28 cellular contexts compared by ENCODE assay signal in genomic region chr1:215761446-215761845, GRCh38.
"Had no signal": no experiment of that assay in that cellular context is flagged by ENCODE, and none has a peak within 500 bp of the region (broad histone marks: within the 10 kb centered on the region; RNA-seq: fewer than 3 reads in every experiment).

No MANE protein-coding gene starts in this region.

- H3K27ac Mint-ChIP-seq: activated CD4-positive, alpha-beta memory T cell treated with anti-CD3 and anti-CD28 coated beads, Interleukin-2, amount 10 ng/mL, durations not matched to agents 7 days and 5 days; activated CD4-positive, alpha-beta T cell treated with anti-CD3 and anti-CD28 coated beads, Interleukin-2, amount 10 ng/mL, durations not matched to agents 7 days and 5 days; activated naive CD4-positive, alpha-beta T cell treated with anti-CD3 and anti-CD28 coated beads for 36 hours; activated naive CD4-positive, alpha-beta T cell treated with anti-CD3 and anti-CD28 coated beads, Interleukin-2, amount 50 U/mL, for 24 hours; activated naive CD8-positive, alpha-beta T cell treated with anti-CD3 and anti-CD28 coated beads for 36 hours; activated naive CD8-positive, alpha-beta T cell treated with anti-CD3 and anti-CD28 coated beads, Interleukin-2, amount 50 U/mL, for 24 hours; activated T-helper 1 cell treated with anti-CD3 and anti-CD28 coated beads, Interleukin-12 subunit alpha, Interleukin-12 subunit beta, Interleukin-2, Interleukin-4 antibody, amounts not matched to agents 30 ng/mL and 10 ng/mL and 1 ng/mL, durations not matched to agents 14 hours and 24 hours and 36 hours; activated T-helper 2 cell treated with anti-CD3 and anti-CD28 coated beads, Interferon-gamma antibody, Interleukin-2, Interleukin-4, amounts not matched to agents 10 μg/mL and 5 μg/mL and 100 μg/mL, durations not matched to agents 14 hours and 24 hours and 36 hours; brain had no signal

- H3K4me3 ChIP-seq: ascending aorta, breast epithelium, cardiac muscle cell, colonic mucosa, esophagus squamous epithelium, gastroesophageal sphincter, heart right ventricle had no signal

- H3K9me3 ChIP-seq: ascending aorta, breast epithelium, colonic mucosa, esophagus squamous epithelium, gastroesophageal sphincter, heart right ventricle had no signal

- H3K4me1 ChIP-seq: ascending aorta, breast epithelium, colonic mucosa, esophagus squamous epithelium, gastroesophageal sphincter, heart right ventricle had no signal

- H3K27me3 ChIP-seq: ascending aorta, breast epithelium, cardiac muscle cell, colonic mucosa, esophagus squamous epithelium, gastroesophageal sphincter had no signal

- H3K36me3 Mint-ChIP-seq: activated naive CD4-positive, alpha-beta T cell treated with anti-CD3 and anti-CD28 coated beads, Interleukin-2, amount 50 U/mL, for 24 hours; activated naive CD8-positive, alpha-beta T cell treated with anti-CD3 and anti-CD28 coated beads for 36 hours; brain had no signal

- H3K9me3 Mint-ChIP-seq: activated naive CD8-positive, alpha-beta T cell treated with anti-CD3 and anti-CD28 coated beads for 36 hours; activated T-helper 1 cell treated with anti-CD3 and anti-CD28 coated beads, Interleukin-12 subunit alpha, Interleukin-12 subunit beta, Interleukin-2, Interleukin-4 antibody, amounts not matched to agents 30 ng/mL and 10 ng/mL and 1 ng/mL, durations not matched to agents 14 hours and 24 hours and 36 hours; brain had no signal

- DNase-seq: activated CD4-positive, alpha-beta memory T cell treated with anti-CD3 and anti-CD28 coated beads, Interleukin-2, amount 10 ng/mL, durations not matched to agents 7 days and 5 days; activated CD4-positive, alpha-beta T cell treated with anti-CD3 and anti-CD28 coated beads for 4 hours; activated CD4-positive, alpha-beta T cell treated with anti-CD3 and anti-CD28 coated beads, Interleukin-2, amount 10 ng/mL, durations not matched to agents 7 days and 5 days; activated CD4-positive, alpha-beta T cell treated with anti-CD3 and anti-CD28 coated beads, Interleukin-2, amount 50 U/mL, for 4 hours; activated CD4-positive, CD25-positive, alpha-beta regulatory T cell; activated CD4-positive, CD25-positive, alpha-beta regulatory T cell treated with anti-CD3 and anti-CD28 coated beads, Interleukin-2, amount 50 U/mL, for 72 hours; activated CD8-positive, alpha-beta memory T cell treated with anti-CD3 and anti-CD28 coated beads for 24 hours; activated effector memory CD4-positive, alpha-beta T cell treated with anti-CD3 and anti-CD28 coated beads, Interleukin-2, amount 50 U/mL, for 16 hours; activated naive CD4-positive, alpha-beta T cell treated with anti-CD3 and anti-CD28 coated beads for 36 hours; activated naive CD8-positive, alpha-beta T cell treated with anti-CD3 and anti-CD28 coated beads for 36 hours; activated naive CD8-positive, alpha-beta T cell treated with anti-CD3 and anti-CD28 coated beads, Interleukin-2, amount 50 U/mL, for 24 hours; activated T-cell treated with anti-CD3 and anti-CD28 coated beads, Interleukin-2, amount 50 U/mL, for 4 hours; central memory CD4-positive, alpha-beta T cell; cerebellar nuclear complex; colonic mucosa; effector CD8-positive, alpha-beta T cell; esophagus squamous epithelium; foreskin melanocyte; heart right ventricle; T-helper 2 cell had no signal

- H3K4me3 Mint-ChIP-seq: activated CD4-positive, alpha-beta memory T cell treated with anti-CD3 and anti-CD28 coated beads, Interleukin-2, amount 10 ng/mL, durations not matched to agents 7 days and 5 days; activated CD4-positive, alpha-beta T cell treated with anti-CD3 and anti-CD28 coated beads, Interleukin-2, amount 10 ng/mL, durations not matched to agents 7 days and 5 days; activated naive CD4-positive, alpha-beta T cell treated with anti-CD3 and anti-CD28 coated beads for 36 hours; activated naive CD4-positive, alpha-beta T cell treated with anti-CD3 and anti-CD28 coated beads, Interleukin-2, amount 50 U/mL, for 24 hours; activated naive CD8-positive, alpha-beta T cell treated with anti-CD3 and anti-CD28 coated beads for 36 hours; activated naive CD8-positive, alpha-beta T cell treated with anti-CD3 and anti-CD28 coated beads, Interleukin-2, amount 50 U/mL, for 24 hours; activated T-cell treated with anti-CD3 and anti-CD28 coated beads, Interleukin-2, amount 50 U/mL, for 4 hours; activated T-helper 1 cell treated with anti-CD3 and anti-CD28 coated beads, Interleukin-12 subunit alpha, Interleukin-12 subunit beta, Interleukin-2, Interleukin-4 antibody, amounts not matched to agents 30 ng/mL and 10 ng/mL and 1 ng/mL, durations not matched to agents 14 hours and 24 hours and 36 hours; brain had no signal

- ATAC-seq: activated naive CD8-positive, alpha-beta T cell treated with anti-CD3 and anti-CD28 coated beads, Interleukin-2, amount 50 U/mL, for 24 hours; activated T-cell treated with anti-CD3 and anti-CD28 coated beads, Interleukin-2, amount 50 U/mL, for 4 hours; gastroesophageal sphincter; heart right ventricle had no signal

- H3K27me3 Mint-ChIP-seq: activated CD4-positive, alpha-beta memory T cell treated with anti-CD3 and anti-CD28 coated beads, Interleukin-2, amount 10 ng/mL, durations not matched to agents 7 days and 5 days; activated CD4-positive, alpha-beta T cell treated with anti-CD3 and anti-CD28 coated beads, Interleukin-2, amount 10 ng/mL, durations not matched to agents 7 days and 5 days; activated naive CD4-positive, alpha-beta T cell treated with anti-CD3 and anti-CD28 coated beads, Interleukin-2, amount 50 U/mL, for 24 hours; activated naive CD8-positive, alpha-beta T cell treated with anti-CD3 and anti-CD28 coated beads for 36 hours; activated naive CD8-positive, alpha-beta T cell treated with anti-CD3 and anti-CD28 coated beads, Interleukin-2, amount 50 U/mL, for 24 hours had no signal

- H3K4me1 Mint-ChIP-seq: activated CD4-positive, alpha-beta memory T cell treated with anti-CD3 and anti-CD28 coated beads, Interleukin-2, amount 10 ng/mL, durations not matched to agents 7 days and 5 days; activated CD4-positive, alpha-beta T cell treated with anti-CD3 and anti-CD28 coated beads, Interleukin-2, amount 10 ng/mL, durations not matched to agents 7 days and 5 days; activated naive CD4-positive, alpha-beta T cell treated with anti-CD3 and anti-CD28 coated beads, Interleukin-2, amount 50 U/mL, for 24 hours; activated naive CD8-positive, alpha-beta T cell treated with anti-CD3 and anti-CD28 coated beads for 36 hours; activated naive CD8-positive, alpha-beta T cell treated with anti-CD3 and anti-CD28 coated beads, Interleukin-2, amount 50 U/mL, for 24 hours; brain had no signal

- H3K36me3 ChIP-seq: ascending aorta, breast epithelium, cardiac muscle cell, colonic mucosa, esophagus squamous epithelium, gastroesophageal sphincter, heart right ventricle had no signal
